Comparison of ENCODE assay signal across 1 cellular context in genomic region chr16:2251281-2252111, GRCh38.
TF ChIP-seq lines count a peak whose summit lies in the region.

Gene ECI1 (minus strand): TSS chr16:2251587. CDS start chr16:2251566, 21 bp downstream.

TF ChIP-seq in GM12878, 131 proteins besides CTCF, POLR2A, EP300 and RAD21 (continued from another document and continues in another):
- TF ChIP-seq ELK1 (IDR thresholded peaks at IDR 0.05; ENCODE audit: low read depth, low read length) (no peak), MTA2 (IDR thresholded peaks at IDR 0.05; ENCODE audit: low read depth) (no peak), CUX1 (IDR thresholded peaks at IDR 0.05; ENCODE audit: insufficient replicate concordance, low read depth, low read length) (no peak), SREBF1 (IDR thresholded peaks at IDR 0.05; ENCODE audit: low read length) (no peak), ZNF207 (IDR thresholded peaks at IDR 0.05; ENCODE audit: borderline replicate concordance) (peak; percentile 42; the same call in 1 of the 2 replicates), ZBTB11 (CRISPR knock-in tag; IDR thresholded peaks at IDR 0.05) (no peak), GABPA (IDR thresholded peaks at IDR 0.05; ENCODE audit: low read depth) (no peak), IRF5 (IDR thresholded peaks at IDR 0.05; ENCODE audit: borderline replicate concordance) (no peak), NFXL1 (IDR thresholded peaks at IDR 0.05; ENCODE audit: borderline replicate concordance) (no peak), NFIC (IDR thresholded peaks at IDR 0.05; ENCODE audit: low read depth, low read length) (no peak), RBBP5 (conservative IDR thresholded peaks at IDR 0.05) (no peak), CHD2 (IDR thresholded peaks at IDR 0.05; ENCODE audit: borderline replicate concordance, low read depth, low read length) (no peak), NR2C2 (IDR thresholded peaks at IDR 0.05; ENCODE audit: borderline replicate concordance, control insufficient read depth, insufficient read length, low read depth) (no peak), BMI1 (IDR thresholded peaks at IDR 0.05; ENCODE audit: borderline replicate concordance) (no peak), MTA3 (IDR thresholded peaks at IDR 0.05; ENCODE audit: borderline replicate concordance, low read length) (no peak; the same call in 1 of the 2 replicates), STAT3 (IDR thresholded peaks at IDR 0.05; ENCODE audit: low read depth, low read length) (no peak), ASH2L (IDR thresholded peaks at IDR 0.05; ENCODE audit: borderline replicate concordance, low read depth) (0 out of 2 replicates have a peak, but pooled peaks have one; percentile 64), EZH2 (IDR thresholded peaks at IDR 0.05; ENCODE audit: borderline replicate concordance, control insufficient read depth, low read depth, low read length) (no peak), PKNOX1 (IDR thresholded peaks at IDR 0.05) (no peak), USF2 (IDR thresholded peaks at IDR 0.05; ENCODE audit: borderline replicate concordance, low read depth, low read length) (no peak), TCF3 (IDR thresholded peaks at IDR 0.05; ENCODE audit: borderline replicate concordance, insufficient read depth, low read depth, low read length) (peak; percentile 12; the same call in 1 of the 2 replicates), YY1 (IDR thresholded peaks at IDR 0.05; ENCODE audit: low read depth, low read length) (peak; percentile 95), RCOR1 (conservative IDR thresholded peaks at IDR 0.05; ENCODE audit: low read depth, low read length) (no peak), IKZF1 (conservative IDR thresholded peaks at IDR 0.05) (peak; percentile 88), FOS (IDR thresholded peaks at IDR 0.05; ENCODE audit: borderline replicate concordance, extremely low read depth, insufficient read length) (no peak), SIN3A (IDR thresholded peaks at IDR 0.05; ENCODE audit: low read depth, low read length) (0 out of 2 replicates have a peak, but pooled peaks have one; percentile 45), ZZZ3 (IDR thresholded peaks at IDR 0.05; ENCODE audit: control insufficient read depth, insufficient read length, low read depth) (no peak), LARP7 (IDR thresholded peaks at IDR 0.05) (peak; percentile 67), E4F1 (IDR thresholded peaks at IDR 0.05; ENCODE audit: borderline replicate concordance, partially characterized antibody) (peak; percentile 32), JUNB (IDR thresholded peaks at IDR 0.05) (no peak), POLR2AphosphoS5 (IDR thresholded peaks at IDR 0.05; ENCODE audit: low read length) (peak; percentile 69; the same call in 1 of the 2 replicates), CBX3 (IDR thresholded peaks at IDR 0.05; ENCODE audit: borderline replicate concordance, low read depth) (no peak), JUND (IDR thresholded peaks at IDR 0.05; ENCODE audit: low read depth, low read length) (no peak), ZNF592 (IDR thresholded peaks at IDR 0.05) (no peak), USF1 (IDR thresholded peaks at IDR 0.05; ENCODE audit: borderline replicate concordance, extremely low read length, insufficient read depth, low read depth, low read length) (no peak), TARDBP (IDR thresholded peaks at IDR 0.05; ENCODE audit: borderline replicate concordance) (0 out of 2 replicates have a peak, but pooled peaks have one; percentile 53)
